17 cellular contexts compared by ENCODE assay signal in genomic region chr4:147658501-147658900, GRCh38. TPM values are rescaled to one million over a fixed set of nuclear protein-coding genes. Genes with fewer than 3 reads are reported as not detected.
DNase-seq lines count a peak whose midpoint lies in the region; ATAC-seq and TF ChIP-seq lines count a peak whose summit lies in the region.
"Had no signal": no experiment of that assay in that cellular context is flagged by ENCODE, and none has a peak within 500 bp of the region (broad histone marks: within the 10 kb centered on the region; RNA-seq: fewer than 3 reads in every experiment).

No MANE protein-coding gene starts in this region.

- DNase-seq in GM23338 (ENCODE audit: low spot score): no peak
- peak; percentile 34 for DNase-seq in adipocyte (ENCODE audit: low read depth)
- DNase-seq in fibroblast of peridontal ligament (ENCODE audit: extremely low read depth): peak; percentile 27
- DNase-seq in activated naive CD4-positive, alpha-beta T cell treated with anti-CD3 and anti-CD28 coated beads for 36 hours: no peak
- DNase-seq in activated gamma-delta T cell treated with Interleukin-2 at 50 U/mL for 16 hours: no peak
- no peak for DNase-seq in tibial artery
- DNase-seq: Caco-2; CD4-positive, CD25-positive, alpha-beta regulatory T cell; CD8-positive, alpha-beta T cell; DMS153; DND-41; GOT3; HFFc6 had no signal

- no peaks in the 10 kb centered on the region for H3K79me2 ChIP-seq in GM23338 (replicated peaks; ENCODE audit: insufficient read depth)

- H3K9me3 ChIP-seq in adipocyte (ENCODE audit: control insufficient read depth, low read length): no peaks in the 10 kb centered on the region
- no peaks in the 10 kb centered on the region for H3K9me3 ChIP-seq in tibial artery
- H3K9me3 ChIP-seq: BLaER1, Caco-2, HAP-1 had no signal

- H3K4me3 ChIP-seq in GM23338: no peak overlapping the region
- no peak overlapping the region for H3K4me3 ChIP-seq in adipocyte (ENCODE audit: low read length)
- H3K4me3 ChIP-seq in tibial artery: no peak overlapping the region
- H3K4me3 ChIP-seq: BLaER1, HAP-1 had no signal

- peak overlapping the region; percentile 50; the same call in 1 of the 2 replicates for H3K27ac Mint-ChIP-seq in GM23338
- no peak overlapping the region for H3K27ac Mint-ChIP-seq in activated naive CD4-positive, alpha-beta T cell treated with anti-CD3 and anti-CD28 coated beads for 36 hours
- H3K27ac Mint-ChIP-seq: B cell; CD8-positive, alpha-beta T cell; HFFc6 had no signal

- H3K27me3 ChIP-seq in GM23338 (ENCODE audit: insufficient read depth): no peaks in the 10 kb centered on the region
- no peaks in the 10 kb centered on the region for H3K27me3 ChIP-seq in adipocyte (replicated peaks; ENCODE audit: control insufficient read depth, insufficient read depth, low read length)
- no peaks in the 10 kb centered on the region for H3K27me3 ChIP-seq in tibial artery
- H3K27me3 ChIP-seq: BLaER1 had no signal

- no peak overlapping the region for H3K4me2 ChIP-seq in GM23338
- H3K4me2 ChIP-seq: BLaER1 had no signal

- H3K4me1 ChIP-seq in GM23338 (ENCODE audit: insufficient read depth): peaks cover 12% of the 10 kb centered on the region; the same call in 1 of the 2 replicates
- H3K4me1 ChIP-seq in adipocyte (ENCODE audit: control insufficient read depth, insufficient read depth, low read length): no peaks in the 10 kb centered on the region
- no peaks in the 10 kb centered on the region for H3K4me1 ChIP-seq in tibial artery
- H3K4me1 ChIP-seq: BLaER1, Caco-2 had no signal

- peaks cover 4% of the 10 kb centered on the region; the same call in 1 of the 2 replicates for H3K36me3 ChIP-seq in GM23338 (ENCODE audit: insufficient read depth)
- peaks cover 64% of the 10 kb centered on the region for H3K36me3 ChIP-seq in adipocyte (ENCODE audit: control insufficient read depth, insufficient read depth, low read length, severe bottlenecking)
- H3K36me3 ChIP-seq in tibial artery: peaks cover 19 to 77% (median 30%) of the 10 kb centered on the region in 3 donors

- H3K4me1 Mint-ChIP-seq in GM23338: peaks cover 13% of the 10 kb centered on the region; the same call in 2 of the 3 replicates
- no peaks in the 10 kb centered on the region for H3K4me1 Mint-ChIP-seq in activated naive CD4-positive, alpha-beta T cell treated with anti-CD3 and anti-CD28 coated beads for 36 hours (ENCODE audit: low read depth)
- H3K4me1 Mint-ChIP-seq: B cell had no signal

- H3K4me3 Mint-ChIP-seq in GM23338: no peak overlapping the region
- H3K4me3 Mint-ChIP-seq in activated naive CD4-positive, alpha-beta T cell treated with anti-CD3 and anti-CD28 coated beads for 36 hours: no peak overlapping the region
- H3K4me3 Mint-ChIP-seq: B cell; CD4-positive, CD25-positive, alpha-beta regulatory T cell; CD8-positive, alpha-beta T cell; HFFc6 had no signal

- H3F3A ChIP-seq in GM23338 (replicated peaks; ENCODE audit: low read depth): no peaks in the 10 kb centered on the region

- H3K27ac ChIP-seq in GM23338 (ENCODE audit: low read depth) (no peak overlapping the region), tibial artery (no peak overlapping the region)
- H3K27ac ChIP-seq: BLaER1, C4-2B had no signal

- no peaks in the 10 kb centered on the region; the same call in 2 of the 3 replicates for H3K9me3 Mint-ChIP-seq in GM23338
- no peaks in the 10 kb centered on the region for H3K9me3 Mint-ChIP-seq in activated naive CD4-positive, alpha-beta T cell treated with anti-CD3 and anti-CD28 coated beads for 36 hours
- H3K9me3 Mint-ChIP-seq: CD4-positive, CD25-positive, alpha-beta regulatory T cell; CD8-positive, alpha-beta T cell; HFFc6 had no signal

- no peak overlapping the region for H2AFZ ChIP-seq in GM23338

- no peak overlapping the region for H3K9ac ChIP-seq in adipocyte (ENCODE audit: low read length)
- H3K9ac ChIP-seq: BLaER1 had no signal

- TF ChIP-seq CTCF in GM23338 (conservative IDR thresholded peaks at IDR 0.05; ENCODE audit: low read depth in 2 of 2): no peak
- TF ChIP-seq CTCF in tibial artery (IDR thresholded peaks at IDR 0.05): no peak

- CTCF ChIA-PET in activated naive CD4-positive, alpha-beta T cell treated with anti-CD3 and anti-CD28 coated beads for 36 hours (lab: Charles Lee): interaction anchor here (0.6 to 1.2 kb wide), 2 partner anchors 69 to 208 kb away, joined by 3 to 8 read pairs; no protein-coding TSS in a partner anchor

- H4K20me1 ChIP-seq in GM23338 (replicated peaks; ENCODE audit: insufficient read depth): no peaks in the 10 kb centered on the region
- H4K20me1 ChIP-seq: BLaER1 had no signal

- H3K9me2 ChIP-seq in GM23338 (ENCODE audit: insufficient read depth): peaks cover 6% of the 10 kb centered on the region; the same call in 1 of the 2 replicates

- intact Hi-C loops in activated naive CD4-positive, alpha-beta T cell treated with anti-CD3 and anti-CD28 coated beads for 36 hours (cut with micrococcal nuclease): no loop called here
- intact Hi-C loops in tibial artery (cut with DNase I; ENCODE audit: low total_unique reads): no loop called here

- H3K27me3 Mint-ChIP-seq in GM23338 (ENCODE audit: insufficient read depth, low read depth, poor library complexity): no peaks in the 10 kb centered on the region
- no peaks in the 10 kb centered on the region for H3K27me3 Mint-ChIP-seq in activated naive CD4-positive, alpha-beta T cell treated with anti-CD3 and anti-CD28 coated beads for 36 hours (ENCODE audit: low read depth)
- H3K27me3 Mint-ChIP-seq: B cell; CD4-positive, CD25-positive, alpha-beta regulatory T cell had no signal

- H3K36me3 Mint-ChIP-seq in GM23338 (ENCODE audit: low read depth): peaks cover 52% of the 10 kb centered on the region
- H3K36me3 Mint-ChIP-seq in activated naive CD4-positive, alpha-beta T cell treated with anti-CD3 and anti-CD28 coated beads for 36 hours (ENCODE audit: low read depth): peaks cover 34% of the 10 kb centered on the region

- no peak for ATAC-seq in GM23338
- ATAC-seq: CD8-positive, alpha-beta T cell had no signal

TF ChIP-seq in GM23338, 12 proteins besides CTCF, POLR2A, EP300 and RAD21 (continues in another document):
- no peak for TF ChIP-seq ZNF462 (CRISPR knock-in tag; IDR thresholded peaks at IDR 0.05)

RNA-seq across cellular contexts. Expression of gene PRMT9, which starts 25.5 kb away (rescaled TPM):
- total RNA-seq in GM23338 (2014; rRNA removed; shearing (Covaris generic)): 11.2 and 13.1 TPM in 2 replicates
- 6.4 and 7.6 TPM in 2 replicates for polyA plus RNA-seq in GM23338 (2016; fragmentation: Nextera tagmentation; extraction: Ambion mirVana)
- total RNA-seq in activated naive CD4-positive, alpha-beta T cell treated with anti-CD3 and anti-CD28 coated beads for 36 hours: 1 to 10 TPM; 7.3 to 8.2 TPM

RNA-seq across cellular contexts. Expression of gene TMEM184C, which starts 41.3 kb away (rescaled TPM):
- 42.2 TPM in 2 replicates for total RNA-seq in GM23338 (2014; rRNA removed; shearing (Covaris generic))
- 12.6 and 15.1 TPM in 2 replicates for polyA plus RNA-seq in GM23338 (2016; fragmentation: Nextera tagmentation; extraction: Ambion mirVana)
- total RNA-seq in activated naive CD4-positive, alpha-beta T cell treated with anti-CD3 and anti-CD28 coated beads for 36 hours: 10 to 100 TPM; 11.5 to 12.5 TPM

Comparison
In these comparisons a context has a peak if more than half of its experiments do, and no peak if none do; other contexts are left out.
1. DNase-seq: peak in adipocyte (single experiment) and fibroblast of peridontal ligament (single experiment); none in GM23338 (single experiment), activated naive CD4-positive, alpha-beta T cell treated with anti-CD3 and anti-CD28 coated beads for 36 hours (single experiment), activated gamma-delta T cell treated with Interleukin-2 at 50 U/mL for 16 hours (single experiment) and tibial artery (0 of 2).